In genomic region chrX:153924149-153924861, GRCh38 we compare ENCODE assay signal across 1 cellular context.
TF ChIP-seq lines count a peak whose summit lies in the region.

No MANE protein-coding gene starts in this region.

TF ChIP-seq in H1, 55 proteins besides CTCF, POLR2A, EP300 and RAD21:
- no peak for TF ChIP-seq RXRA (IDR thresholded peaks at IDR 0.05; ENCODE audit: insufficient read depth, low read depth, low read length)
- TF ChIP-seq ATF2 (IDR thresholded peaks at IDR 0.05; ENCODE audit: low read length): no peak
- TF ChIP-seq SIX5 (IDR thresholded peaks at IDR 0.05; ENCODE audit: low read depth, low read length): no peak
- TF ChIP-seq EGR1 (IDR thresholded peaks at IDR 0.05; ENCODE audit: borderline replicate concordance, low read depth, low read length): no peak
- no peak for TF ChIP-seq FOSL1 (IDR thresholded peaks at IDR 0.05; ENCODE audit: insufficient read depth, low read depth, low read length)
- no peak for TF ChIP-seq CHD7 (IDR thresholded peaks at IDR 0.05; ENCODE audit: insufficient replicate concordance, low read length)
- TF ChIP-seq ZNF274 (IDR thresholded peaks at IDR 0.05; ENCODE audit: borderline replicate concordance, extremely low read depth, low read length): no peak
- no peak for TF ChIP-seq HDAC2 (IDR thresholded peaks at IDR 0.05; ENCODE audit: borderline replicate concordance in 1 of 2, low read depth in 2 of 2, low read length in 2 of 2)
- TF ChIP-seq HDAC6 (IDR thresholded peaks at IDR 0.05; ENCODE audit: low read depth, low read length): no peak
- no peak for TF ChIP-seq GTF2F1 (IDR thresholded peaks at IDR 0.05; ENCODE audit: borderline replicate concordance, low read depth, low read length)
- TF ChIP-seq BCL11A (IDR thresholded peaks at IDR 0.05; ENCODE audit: low read depth in 2 of 2, low read length in 2 of 2): no peak
- no peak for TF ChIP-seq SP1 (IDR thresholded peaks at IDR 0.05; ENCODE audit: low read depth, low read length)
TF ChIP-seq in H1: peak in this region for 0.
